Comparison of ENCODE assay signal across 23 cellular contexts in the genomic region with DNA sequence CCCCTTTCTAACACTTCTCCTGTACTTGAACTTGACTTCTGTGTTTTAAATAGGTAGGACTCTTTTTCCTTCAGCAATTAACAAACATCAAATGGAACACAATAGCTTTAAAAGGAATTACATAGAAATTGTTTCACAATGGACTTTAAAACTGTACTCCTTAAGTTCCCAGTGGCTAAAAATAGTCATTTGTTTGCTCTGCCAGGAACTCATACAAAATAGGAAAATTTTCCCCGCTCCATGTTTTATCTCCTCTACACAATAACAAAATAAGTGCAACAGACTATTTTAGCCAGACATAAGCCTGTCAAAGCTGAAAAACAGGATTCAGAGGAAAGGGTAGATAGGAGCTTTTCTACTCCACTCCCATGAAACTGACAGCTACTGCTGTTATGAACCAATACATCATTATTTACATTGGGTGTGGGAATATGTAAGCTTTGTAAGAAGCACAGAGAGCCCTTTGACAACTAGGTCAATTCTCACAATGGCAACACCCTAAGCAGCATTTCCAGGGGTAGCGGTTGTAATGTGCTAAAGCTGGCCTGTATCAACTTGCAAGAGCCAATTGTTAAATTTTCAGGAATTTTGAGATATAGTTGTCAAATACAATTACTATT.
DNase-seq lines count a peak whose midpoint lies in the region; ATAC-seq and FAIRE-seq lines count a peak whose summit lies in the region.
"Had no signal": no experiment of that assay in that cellular context is flagged by ENCODE, and none has a peak within 500 bp of the region (broad histone marks: within the 10 kb centered on the region; RNA-seq: fewer than 3 reads in every experiment).

No MANE protein-coding gene starts in this region.

- DNase-seq in DMS53 (lab: John Stamatoyannopoulos, UW), result peak; percentile 55
- DNase-seq in NCI-H146 (lab: John Stamatoyannopoulos, UW), result peak; percentile 39
- peak; percentile 74 for DNase-seq in epithelial cell of prostate (ENCODE audit: low read depth, low spot score)
- DNase-seq in small intestine, result peak; percentile 13
- DNase-seq in EL, result no peak
- no peak for DNase-seq in NCI-H2171 treated with DMSO at 0.1 percent for 48 hours (lab: John Stamatoyannopoulos, UW)
- DNase-seq: activated CD4-positive, alpha-beta T cell treated with anti-CD3 and anti-CD28 coated beads for 1 hour; activated CD8-positive, alpha-beta T cell treated with anti-CD3 and anti-CD28 coated beads for 36 hours; activated effector memory CD4-positive, alpha-beta T cell treated with Interleukin-2 at 50 U/mL for 16 hours; activated naive CD8-positive, alpha-beta T cell treated with anti-CD3 and anti-CD28 coated beads, Interleukin-2, amount 10 ng/mL, durations not matched to agents 7 days and 5 days; cerebellar nuclear complex; foreskin fibroblast; GM23248; NCI-H1930; spleen; stimulated activated CD4-positive, alpha-beta T cell treated with anti-CD3 and anti-CD28 coated beads, Interleukin-2, amount 100 ng/mL, for 48 hours had no signal

- ATAC-seq in GM18502 (IDR thresholded peaks at IDR 0.05; ENCODE audit: poor library complexity, unreplicated experiment), result no peak
- ATAC-seq: activated CD8-positive, alpha-beta T cell treated with anti-CD3 and anti-CD28 coated beads for 36 hours; natural killer cell treated with Interleukin-12 subunit alpha and Interleukin-12 subunit beta and Interleukin-15 and Interleukin-18, amount 100 ng/mL, for 72 hours; Panc1; stimulated activated effector memory CD8-positive, alpha-beta T cell treated with anti-CD3 and anti-CD28 coated beads, Interleukin-12 subunit alpha, Interleukin-12 subunit beta, amount 100 ng/mL, for 72 hours had no signal

- 48 to 71% (median 69%) methylated on average over 2 of the region's 2 CpGs for WGBS in small intestine, 3 donors

- no peaks in the 10 kb centered on the region for H3K9me3 ChIP-seq in small intestine (ENCODE audit: control insufficient read depth, low read depth)
- H3K9me3 ChIP-seq: SJSA1 had no signal

- peak overlapping the region; percentile 27 for H3K27ac ChIP-seq in epithelial cell of prostate
- no peak overlapping the region for H3K27ac ChIP-seq in small intestine (ENCODE audit: low read depth in 1 of 2, low read length in 1 of 2)
- H3K27ac ChIP-seq: GM23248, KMS-11, SJSA1, spleen had no signal

- no peak overlapping the region for H3K4me3 ChIP-seq in small intestine (ENCODE audit: low read depth in 1 of 2, low read length in 2 of 2)
- H3K4me3 ChIP-seq: GM23248, SJSA1, spleen had no signal

- no peaks in the 10 kb centered on the region for H3K4me1 ChIP-seq in small intestine (ENCODE audit: control insufficient read depth in 2 of 2, insufficient read depth in 1 of 2, low read depth in 1 of 2, low read length in 1 of 2)
- H3K4me1 ChIP-seq: SJSA1, spleen had no signal

- H3K27me3 ChIP-seq in small intestine (ENCODE audit: control insufficient read depth in 2 of 2, insufficient read depth in 2 of 2, low read length in 2 of 2), result no peaks in the 10 kb centered on the region
- H3K27me3 ChIP-seq: SJSA1, spleen had no signal

- FAIRE-seq in small intestine (lab: Jason Lieb, UNC), result no peak
- FAIRE-seq: astrocyte had no signal

- H3K36me3 ChIP-seq in small intestine (ENCODE audit: control insufficient read depth in 2 of 2, insufficient read depth in 2 of 2, low read length in 2 of 2), result no peaks in the 10 kb centered on the region
- H3K36me3 ChIP-seq: SJSA1, spleen had no signal

Comparison
In these comparisons a context has a peak if more than half of its experiments do, and no peak if none do; other contexts are left out.
1. DNase-seq: peak in DMS53 (single experiment), NCI-H146 (single experiment), epithelial cell of prostate (single experiment) and small intestine (single experiment); none in EL (single experiment) and NCI-H2171 treated with DMSO at 0.1 percent for 48 hours (single experiment).